31 cellular contexts compared by ENCODE assay signal in the genomic region with DNA sequence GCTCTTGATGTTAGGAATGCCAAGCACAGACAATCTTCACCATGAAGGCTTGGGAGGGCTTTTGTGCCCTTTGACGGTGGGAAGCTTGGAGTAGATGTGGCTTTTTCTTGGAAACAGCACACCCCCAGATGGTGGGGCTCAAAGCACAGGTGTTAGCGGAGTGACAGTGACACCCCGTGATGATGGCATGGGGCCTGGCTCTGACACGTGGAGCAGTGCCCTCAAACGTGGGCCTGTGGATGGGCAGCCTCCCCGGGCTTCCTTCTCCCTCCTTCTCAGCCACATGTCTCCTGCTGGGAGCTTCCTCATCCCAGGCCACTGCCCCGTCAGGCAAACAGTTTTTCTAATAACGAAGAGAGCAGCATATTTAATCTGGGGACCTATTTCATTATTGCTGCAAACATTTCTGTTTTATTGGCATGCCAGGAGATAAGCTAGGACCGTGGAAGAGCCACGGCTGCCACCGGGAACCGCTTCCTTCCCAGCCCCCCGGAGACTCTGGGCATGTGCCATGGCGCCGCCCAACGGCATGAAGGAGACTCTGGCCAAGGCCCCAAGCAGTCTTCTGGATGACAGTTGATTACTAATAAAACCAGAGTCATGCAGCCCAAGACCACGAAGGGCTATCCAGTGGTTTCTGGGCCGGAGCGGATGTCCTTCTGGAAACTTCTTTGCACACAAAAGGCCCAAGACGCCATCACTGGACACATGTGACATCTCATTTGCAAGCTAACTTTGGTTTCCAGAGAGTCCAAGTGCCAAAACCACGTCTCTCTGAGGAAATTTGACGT.
"Had no signal": no experiment of that assay in that cellular context is flagged by ENCODE, and none has a peak within 500 bp of the region (broad histone marks: within the 10 kb centered on the region; RNA-seq: fewer than 3 reads in every experiment).

No MANE protein-coding gene starts in this region.

- H3K36me3 ChIP-seq: adrenal gland, cardiac muscle cell, heart right ventricle, left ventricle myocardium inferior, neutrophil, stomach, thyroid gland, upper lobe of right lung had no signal

- H3K4me3 Mint-ChIP-seq: activated B cell treated with CpG ODN at 0.5 μM for 24 hours; activated CD8-positive, alpha-beta memory T cell treated with anti-CD3 and anti-CD28 coated beads, Interleukin-2, amount 10 ng/mL, durations not matched to agents 7 days and 5 days; activated CD8-positive, alpha-beta T cell treated with anti-CD3 and anti-CD28 coated beads for 36 hours; activated naive CD4-positive, alpha-beta T cell treated with anti-CD3 and anti-CD28 coated beads for 36 hours; activated naive CD8-positive, alpha-beta T cell treated with anti-CD3 and anti-CD28 coated beads for 36 hours; activated T-cell treated with anti-CD3 and anti-CD28 coated beads, Interleukin-2, amount 50 U/mL, for 72 hours; brain; nephron progenitor cell; stimulated activated naive B cell treated with anti-CD40 and anti-IgM and Interleukin-4, amounts not matched to agents 10 μg/mL and 1 μg/mL and 100 μg/mL, for 72 hours; T-helper 2 cell treated with Interferon-gamma antibody and Interleukin-4, amounts not matched to agents 5 μg/mL and 100 μg/mL, for 36 hours had no signal

- H3K4me3 ChIP-seq: adrenal gland, cardiac muscle cell, heart right ventricle, left ventricle myocardium inferior, lung, mucosa of descending colon, smooth muscle cell, stomach, thyroid gland, upper lobe of right lung had no signal

- H3K27ac Mint-ChIP-seq: activated B cell treated with CpG ODN at 0.5 μM for 24 hours; activated CD8-positive, alpha-beta memory T cell treated with anti-CD3 and anti-CD28 coated beads, Interleukin-2, amount 10 ng/mL, durations not matched to agents 7 days and 5 days; activated CD8-positive, alpha-beta T cell treated with anti-CD3 and anti-CD28 coated beads for 36 hours; activated naive CD4-positive, alpha-beta T cell treated with anti-CD3 and anti-CD28 coated beads for 36 hours; activated naive CD8-positive, alpha-beta T cell treated with anti-CD3 and anti-CD28 coated beads for 36 hours; activated T-cell treated with anti-CD3 and anti-CD28 coated beads, Interleukin-2, amount 50 U/mL, for 72 hours; brain; nephron progenitor cell; progenitor cell of endocrine pancreas; stimulated activated naive B cell treated with anti-CD40 and anti-IgM and Interleukin-4, amounts not matched to agents 10 μg/mL and 1 μg/mL and 100 μg/mL, for 72 hours; T-helper 2 cell treated with Interferon-gamma antibody and Interleukin-4, amounts not matched to agents 5 μg/mL and 100 μg/mL, for 36 hours had no signal

- DNase-seq: activated B cell treated with CpG ODN at 0.5 μM for 24 hours; activated CD4-positive, alpha-beta T cell treated with anti-CD3 and anti-CD28 coated beads, Interleukin-2, amount 50 U/mL, for 1 hour; activated CD8-positive, alpha-beta memory T cell treated with anti-CD3 and anti-CD28 coated beads, Interleukin-2, amount 10 ng/mL, durations not matched to agents 7 days and 5 days; activated CD8-positive, alpha-beta T cell treated with anti-CD3 and anti-CD28 coated beads for 36 hours; activated naive CD4-positive, alpha-beta T cell treated with anti-CD3 and anti-CD28 coated beads for 36 hours; activated naive CD8-positive, alpha-beta T cell treated with anti-CD3 and anti-CD28 coated beads for 36 hours; activated T-cell treated with anti-CD3 and anti-CD28 coated beads for 4 hours; activated T-cell treated with anti-CD3 and anti-CD28 coated beads, Interleukin-2, amount 50 U/mL, for 72 hours; cortex of kidney; foreskin fibroblast; heart right ventricle; left ventricle myocardium inferior; mesendoderm; mucosa of descending colon; nephron progenitor cell; stimulated activated CD4-positive, alpha-beta T cell treated with anti-CD3 and anti-CD28 coated beads, Interleukin-15, amount 100 ng/mL, for 24 hours; stimulated activated CD4-positive, alpha-beta T cell treated with anti-CD3 and anti-CD28 coated beads, Interleukin-2, amount 100 ng/mL, for 24 hours; stimulated activated naive B cell treated with anti-CD40 and anti-IgM and Interleukin-4, amounts not matched to agents 10 μg/mL and 1 μg/mL and 100 μg/mL, for 72 hours; stomach; T-helper 1 cell; thyroid gland; upper lobe of right lung had no signal

- H3K4me2 ChIP-seq: smooth muscle cell had no signal

- H3K36me3 Mint-ChIP-seq: activated CD8-positive, alpha-beta memory T cell treated with anti-CD3 and anti-CD28 coated beads, Interleukin-2, amount 10 ng/mL, durations not matched to agents 7 days and 5 days; activated naive CD8-positive, alpha-beta T cell treated with anti-CD3 and anti-CD28 coated beads for 36 hours; brain; stimulated activated naive B cell treated with anti-CD40 and anti-IgM and Interleukin-4, amounts not matched to agents 10 μg/mL and 1 μg/mL and 100 μg/mL, for 72 hours had no signal

- H3K4me1 Mint-ChIP-seq: activated B cell treated with CpG ODN at 0.5 μM for 24 hours; activated CD8-positive, alpha-beta memory T cell treated with anti-CD3 and anti-CD28 coated beads, Interleukin-2, amount 10 ng/mL, durations not matched to agents 7 days and 5 days; activated naive CD8-positive, alpha-beta T cell treated with anti-CD3 and anti-CD28 coated beads for 36 hours; brain; stimulated activated naive B cell treated with anti-CD40 and anti-IgM and Interleukin-4, amounts not matched to agents 10 μg/mL and 1 μg/mL and 100 μg/mL, for 72 hours had no signal

- H3K9me3 Mint-ChIP-seq: activated B cell treated with CpG ODN at 0.5 μM for 24 hours; activated CD8-positive, alpha-beta T cell treated with anti-CD3 and anti-CD28 coated beads for 36 hours; activated naive CD4-positive, alpha-beta T cell treated with anti-CD3 and anti-CD28 coated beads for 36 hours; activated naive CD8-positive, alpha-beta T cell treated with anti-CD3 and anti-CD28 coated beads for 36 hours; activated T-cell treated with anti-CD3 and anti-CD28 coated beads, Interleukin-2, amount 50 U/mL, for 72 hours; stimulated activated naive B cell treated with anti-CD40 and anti-IgM and Interleukin-4, amounts not matched to agents 10 μg/mL and 1 μg/mL and 100 μg/mL, for 72 hours; T-helper 2 cell treated with Interferon-gamma antibody and Interleukin-4, amounts not matched to agents 5 μg/mL and 100 μg/mL, for 36 hours had no signal

- FAIRE-seq: endothelial cell of umbilical vein had no signal

- H3K27me3 ChIP-seq: cardiac muscle cell, thyroid gland, upper lobe of right lung had no signal

- H3K9me3 ChIP-seq: adrenal gland, heart right ventricle, left ventricle myocardium inferior, mucosa of descending colon, neutrophil, stomach, thyroid gland, upper lobe of right lung had no signal

- H3K27ac ChIP-seq: adrenal gland, cardiac muscle cell, heart right ventricle, left ventricle myocardium inferior, neutrophil, stomach, thyroid gland, upper lobe of right lung had no signal

- H3K4me1 ChIP-seq: adrenal gland, left ventricle myocardium inferior, stomach, thyroid gland, upper lobe of right lung had no signal
